34 cellular contexts compared by ENCODE assay signal in genomic region chr19:7228935-7229541, GRCh38.
"Had no signal": no experiment of that assay in that cellular context is flagged by ENCODE, and none has a peak within 500 bp of the region (broad histone marks: within the 10 kb centered on the region; RNA-seq: fewer than 3 reads in every experiment).

No MANE protein-coding gene starts in this region.

- H3K27ac Mint-ChIP-seq: activated B cell treated with CpG ODN at 0.5 μM for 24 hours; activated CD4-positive, alpha-beta memory T cell treated with anti-CD3 and anti-CD28 coated beads for 36 hours; activated CD4-positive, alpha-beta T cell treated with anti-CD3 and anti-CD28 coated beads, Interleukin-2, amount 10 ng/mL, durations not matched to agents 24 days and 14 days; activated CD8-positive, alpha-beta memory T cell treated with anti-CD3 and anti-CD28 coated beads, Interleukin-2, amount 10 ng/mL, durations not matched to agents 7 days and 5 days; activated CD8-positive, alpha-beta T cell treated with anti-CD3 and anti-CD28 coated beads, Interleukin-2, amount 10 ng/mL, durations not matched to agents 7 days and 5 days; activated naive CD8-positive, alpha-beta T cell; effector memory CD8-positive, alpha-beta T cell; T-helper 17 cell; T-helper 2 cell treated with Interferon-gamma antibody and Interleukin-4, amounts not matched to agents 5 μg/mL and 100 μg/mL, for 36 hours had no signal

- H3K4me1 Mint-ChIP-seq: activated B cell treated with CpG ODN at 0.5 μM for 24 hours; activated CD4-positive, alpha-beta T cell treated with anti-CD3 and anti-CD28 coated beads, Interleukin-2, amount 10 ng/mL, durations not matched to agents 24 days and 14 days; activated CD8-positive, alpha-beta memory T cell treated with anti-CD3 and anti-CD28 coated beads, Interleukin-2, amount 10 ng/mL, durations not matched to agents 7 days and 5 days; T-helper 17 cell had no signal

- H3K27me3 Mint-ChIP-seq: activated B cell treated with CpG ODN at 0.5 μM for 24 hours; activated CD4-positive, alpha-beta T cell treated with anti-CD3 and anti-CD28 coated beads, Interleukin-2, amount 10 ng/mL, durations not matched to agents 24 days and 14 days had no signal

- H3K4me3 Mint-ChIP-seq: activated B cell treated with CpG ODN at 0.5 μM for 24 hours; activated CD4-positive, alpha-beta memory T cell treated with anti-CD3 and anti-CD28 coated beads for 36 hours; activated CD4-positive, alpha-beta T cell treated with anti-CD3 and anti-CD28 coated beads, Interleukin-2, amount 10 ng/mL, durations not matched to agents 24 days and 14 days; activated CD8-positive, alpha-beta memory T cell treated with anti-CD3 and anti-CD28 coated beads, Interleukin-2, amount 10 ng/mL, durations not matched to agents 7 days and 5 days; activated CD8-positive, alpha-beta T cell treated with anti-CD3 and anti-CD28 coated beads, Interleukin-2, amount 10 ng/mL, durations not matched to agents 7 days and 5 days; activated naive CD8-positive, alpha-beta T cell; effector memory CD8-positive, alpha-beta T cell; T-helper 17 cell; T-helper 2 cell treated with Interferon-gamma antibody and Interleukin-4, amounts not matched to agents 5 μg/mL and 100 μg/mL, for 36 hours had no signal

- H3K27ac ChIP-seq: body of pancreas, epithelial cell of prostate, esophagus squamous epithelium, hepatocyte, WERI-Rb-1 had no signal

- H3K36me3 ChIP-seq: adrenal gland, esophagus squamous epithelium, gastroesophageal sphincter, heart right ventricle, WERI-Rb-1 had no signal

- ATAC-seq: activated CD4-positive, CD25-positive, alpha-beta regulatory T cell treated with anti-CD3 and anti-CD28 coated beads, Interleukin-2, amount 50 U/mL, for 24 hours; activated CD8-positive, alpha-beta memory T cell treated with anti-CD3 and anti-CD28 coated beads, Interleukin-2, amount 10 ng/mL, durations not matched to agents 7 days and 5 days; activated CD8-positive, alpha-beta T cell treated with anti-CD3 and anti-CD28 coated beads, Interleukin-2, amount 10 ng/mL, durations not matched to agents 7 days and 5 days; body of pancreas; effector memory CD8-positive, alpha-beta T cell; gastroesophageal sphincter; heart right ventricle; T-helper 17 cell had no signal

- H3K4me2 ChIP-seq: hepatocyte had no signal

- H2AFZ ChIP-seq: hepatocyte had no signal

- FAIRE-seq: colon, endothelial cell of umbilical vein had no signal

- DNase-seq: activated B cell treated with CpG ODN at 0.5 μM for 24 hours; activated CD4-positive, alpha-beta memory T cell treated with anti-CD3 and anti-CD28 coated beads for 36 hours; activated CD4-positive, alpha-beta T cell treated with anti-CD3 and anti-CD28 coated beads, Interleukin-2, amount 10 ng/mL, durations not matched to agents 24 days and 14 days; activated CD8-positive, alpha-beta memory T cell treated with anti-CD3 and anti-CD28 coated beads, Interleukin-2, amount 10 ng/mL, durations not matched to agents 7 days and 5 days; activated CD8-positive, alpha-beta memory T cell treated with anti-CD3 and anti-CD28 coated beads, Interleukin-2, amount 50 U/mL, for 4 hours; activated CD8-positive, alpha-beta T cell treated with anti-CD3 and anti-CD28 coated beads, Interleukin-2, amount 10 ng/mL, durations not matched to agents 7 days and 5 days; activated gamma-delta T cell; activated naive CD4-positive, alpha-beta T cell treated with anti-CD3 and anti-CD28 coated beads, Interleukin-2, amount 50 U/mL, for 16 hours; activated naive CD4-positive, alpha-beta T cell treated with Interleukin-2 at 50 U/mL for 16 hours; activated T-cell treated with anti-CD3 and anti-CD28 coated beads, Interleukin-2, amount 50 U/mL, for 1 hour; activated T-cell treated with anti-CD3 and anti-CD28 coated beads, Interleukin-2, amount 50 U/mL, for 48 hours; adrenal gland; amygdala; aorta; body of pancreas; caudate nucleus; cortex of kidney; dermis blood vessel endothelial cell; effector CD4-positive, alpha-beta T cell; effector memory CD8-positive, alpha-beta T cell; esophagus squamous epithelium; foreskin melanocyte; heart right ventricle; T-helper 17 cell; T1000; WERI-Rb-1 had no signal

- H3K4me3 ChIP-seq: adrenal gland, body of pancreas, esophagus squamous epithelium, gastroesophageal sphincter, heart right ventricle, hepatocyte had no signal

- H3K9me3 Mint-ChIP-seq: activated B cell treated with CpG ODN at 0.5 μM for 24 hours; activated CD4-positive, alpha-beta memory T cell treated with anti-CD3 and anti-CD28 coated beads for 36 hours; activated CD4-positive, alpha-beta T cell treated with anti-CD3 and anti-CD28 coated beads, Interleukin-2, amount 10 ng/mL, durations not matched to agents 24 days and 14 days; effector memory CD8-positive, alpha-beta T cell; T-helper 2 cell treated with Interferon-gamma antibody and Interleukin-4, amounts not matched to agents 5 μg/mL and 100 μg/mL, for 36 hours had no signal

- H3K9me3 ChIP-seq: adrenal gland, body of pancreas, esophagus squamous epithelium, gastroesophageal sphincter, heart right ventricle had no signal

- H3K36me3 Mint-ChIP-seq: activated CD4-positive, alpha-beta memory T cell treated with anti-CD3 and anti-CD28 coated beads for 36 hours; activated CD8-positive, alpha-beta memory T cell treated with anti-CD3 and anti-CD28 coated beads, Interleukin-2, amount 10 ng/mL, durations not matched to agents 7 days and 5 days; activated naive CD8-positive, alpha-beta T cell had no signal

- H3K27me3 ChIP-seq: adrenal gland, body of pancreas, esophagus squamous epithelium, gastroesophageal sphincter, heart right ventricle, hepatocyte had no signal
